In the genomic region with DNA sequence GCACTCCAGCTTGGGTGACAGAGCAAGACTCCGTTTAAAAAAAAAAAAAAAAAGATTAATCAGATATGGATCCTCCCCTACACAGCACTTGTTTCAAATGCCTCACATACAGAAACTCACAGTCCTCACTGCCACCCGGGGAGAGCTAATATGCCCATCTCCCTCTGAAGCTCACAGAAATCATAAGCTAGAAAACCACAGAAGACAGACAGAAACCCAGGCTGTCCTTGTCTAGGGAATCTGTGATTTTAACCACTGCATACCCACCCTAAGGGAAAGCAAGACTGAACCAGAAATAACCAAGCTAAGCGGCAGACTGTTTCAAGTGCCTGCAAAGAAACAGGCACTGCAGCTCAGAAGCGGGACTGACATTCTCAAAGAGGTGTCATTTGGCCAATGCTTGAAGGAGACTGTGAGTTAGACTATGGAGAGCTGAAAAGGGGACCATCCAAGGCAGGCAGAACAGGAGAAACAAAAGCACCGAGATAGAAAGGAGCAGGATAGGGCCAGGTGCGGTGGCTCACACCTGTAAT, we compare ENCODE assay signal across 26 cellular contexts. TPM values are rescaled to one million over a fixed set of nuclear protein-coding genes. Genes with fewer than 3 reads are reported as not detected.
DNase-seq lines count a peak whose midpoint lies in the region; ATAC-seq and TF ChIP-seq lines count a peak whose summit lies in the region.
"Had no signal": no experiment of that assay in that cellular context is flagged by ENCODE, and none has a peak within 500 bp of the region (broad histone marks: within the 10 kb centered on the region; RNA-seq: fewer than 3 reads in every experiment).

No MANE protein-coding gene starts in this region.

- H3K36me3 ChIP-seq in parathyroid adenoma (ENCODE audit: control insufficient read depth, insufficient read depth, low read length): no peaks in the 10 kb centered on the region
- H3K36me3 ChIP-seq: gastrocnemius medialis had no signal

- H3K4me2 ChIP-seq in parathyroid adenoma (ENCODE audit: low read length): peak overlapping the region; percentile 39
- H3K4me2 ChIP-seq: GM23338 had no signal

- no peak overlapping the region for H3K27ac Mint-ChIP-seq in activated naive CD4-positive, alpha-beta T cell treated with anti-CD3 and anti-CD28 coated beads for 36 hours
- H3K27ac Mint-ChIP-seq in activated naive CD8-positive, alpha-beta T cell treated with anti-CD3 and anti-CD28 coated beads for 36 hours: peak overlapping the region; percentile 51
- H3K27ac Mint-ChIP-seq: GM23338, IgD-negative memory B cell had no signal

- H3K27ac ChIP-seq in parathyroid adenoma: peak overlapping the region; percentile 86
- H3K27ac ChIP-seq: C4-2B, gastrocnemius medialis, HL-60, tibial artery had no signal

- H3K9ac ChIP-seq in parathyroid adenoma: no peak overlapping the region

- no peaks in the 10 kb centered on the region for H3K9me3 Mint-ChIP-seq in activated naive CD4-positive, alpha-beta T cell treated with anti-CD3 and anti-CD28 coated beads for 36 hours
- no peaks in the 10 kb centered on the region for H3K9me3 Mint-ChIP-seq in activated naive CD8-positive, alpha-beta T cell treated with anti-CD3 and anti-CD28 coated beads for 36 hours
- H3K9me3 Mint-ChIP-seq: IgD-negative memory B cell had no signal

- peaks cover 26% of the 10 kb centered on the region for H3K4me1 Mint-ChIP-seq in activated naive CD4-positive, alpha-beta T cell treated with anti-CD3 and anti-CD28 coated beads for 36 hours (ENCODE audit: low read depth)
- H3K4me1 Mint-ChIP-seq in activated naive CD8-positive, alpha-beta T cell treated with anti-CD3 and anti-CD28 coated beads for 36 hours: peaks cover 25% of the 10 kb centered on the region
- H3K4me1 Mint-ChIP-seq: GM23338 had no signal

- H2AFZ ChIP-seq in parathyroid adenoma: peak overlapping the region; percentile 38
- H2AFZ ChIP-seq: GM23338 had no signal

- H3K79me2 ChIP-seq in parathyroid adenoma: no peaks in the 10 kb centered on the region

- H3K27me3 Mint-ChIP-seq in activated naive CD4-positive, alpha-beta T cell treated with anti-CD3 and anti-CD28 coated beads for 36 hours (ENCODE audit: low read depth): no peaks in the 10 kb centered on the region
- H3K27me3 Mint-ChIP-seq in activated naive CD8-positive, alpha-beta T cell treated with anti-CD3 and anti-CD28 coated beads for 36 hours: no peaks in the 10 kb centered on the region
- H3K27me3 Mint-ChIP-seq: IgD-negative memory B cell had no signal

- no peak for TF ChIP-seq CTCF in NB4 (IDR thresholded peaks at IDR 0.05; ENCODE audit: low read depth, low read length)
- no peak for TF ChIP-seq CTCF in parathyroid adenoma (IDR thresholded peaks at IDR 0.05)

- intact Hi-C loops in activated naive CD4-positive, alpha-beta T cell treated with anti-CD3 and anti-CD28 coated beads for 36 hours (cut with micrococcal nuclease): no loop called here

- H3K4me3 ChIP-seq in NB4 (ENCODE audit: low read depth, low read length) (no peak overlapping the region), parathyroid adenoma (ENCODE audit: low read depth, low read length) (no peak overlapping the region)
- H3K4me3 ChIP-seq: gastrocnemius medialis, GM23338, lung, tibial artery had no signal

- DNase-seq in activated naive CD4-positive, alpha-beta T cell treated with Interleukin-2 at 50 U/mL for 16 hours: peak; percentile 19
- DNase-seq in activated naive CD4-positive, alpha-beta T cell treated with anti-CD3 and anti-CD28 coated beads for 36 hours: no peak
- DNase-seq in NB4 (ENCODE audit: low read depth): peak; percentile 16
- no peak for DNase-seq in activated naive CD8-positive, alpha-beta T cell treated with anti-CD3 and anti-CD28 coated beads for 36 hours
- DNase-seq: ACHN; activated gamma-delta T cell; DMS79; effector CD4-positive, alpha-beta T cell; gastrocnemius medialis; kidney; NCI-H69; SHP77; tibial artery had no signal

- peaks cover 17% of the 10 kb centered on the region for H3K36me3 Mint-ChIP-seq in activated naive CD4-positive, alpha-beta T cell treated with anti-CD3 and anti-CD28 coated beads for 36 hours (ENCODE audit: low read depth)
- peaks cover 28% of the 10 kb centered on the region for H3K36me3 Mint-ChIP-seq in activated naive CD8-positive, alpha-beta T cell treated with anti-CD3 and anti-CD28 coated beads for 36 hours

- CTCF ChIA-PET in activated naive CD4-positive, alpha-beta T cell treated with anti-CD3 and anti-CD28 coated beads for 36 hours (lab: Charles Lee): interaction anchor here (0.7 kb wide), 1 partner anchor 136 kb away, joined by 3 read pairs; no protein-coding TSS in a partner anchor

- H3K4me3 Mint-ChIP-seq in activated naive CD4-positive, alpha-beta T cell treated with anti-CD3 and anti-CD28 coated beads for 36 hours: no peak overlapping the region
- H3K4me3 Mint-ChIP-seq in activated naive CD8-positive, alpha-beta T cell treated with anti-CD3 and anti-CD28 coated beads for 36 hours: no peak overlapping the region
- H3K4me3 Mint-ChIP-seq: GM23338, IgD-negative memory B cell had no signal

- H3K9me3 ChIP-seq in parathyroid adenoma (ENCODE audit: control insufficient read depth, low read length): no peaks in the 10 kb centered on the region
- H3K9me3 ChIP-seq: gastrocnemius medialis, tibial artery had no signal

- peaks cover 23% of the 10 kb centered on the region for H3K4me1 ChIP-seq in parathyroid adenoma
- H3K4me1 ChIP-seq: gastrocnemius medialis, tibial artery had no signal

- no peaks in the 10 kb centered on the region for H3K27me3 ChIP-seq in parathyroid adenoma (ENCODE audit: control insufficient read depth, insufficient read depth, low read length)
- H3K27me3 ChIP-seq: gastrocnemius medialis, tibial artery had no signal

- no peak for TF ChIP-seq POLR2A in NB4 (IDR thresholded peaks at IDR 0.05; ENCODE audit: extremely low read depth, insufficient read length)

- ATAC-seq in HG03280 (IDR thresholded peaks at IDR 0.05; ENCODE audit: unreplicated experiment): no peak
- no peak for ATAC-seq in GM19395 (IDR thresholded peaks at IDR 0.05; ENCODE audit: unreplicated experiment)
- ATAC-seq in HG03097 (IDR thresholded peaks at IDR 0.05; ENCODE audit: low FRiP score, unreplicated experiment): no peak
- ATAC-seq: esophagus mucosa, gastrocnemius medialis, GM23338, sciatic nerve had no signal

RNA-seq across cellular contexts. Expression of gene SLC37A3, which starts 37.6 kb away (rescaled TPM):
- 10 to 100 TPM; 25.6 to 28.7 TPM for total RNA-seq in activated naive CD4-positive, alpha-beta T cell treated with anti-CD3 and anti-CD28 coated beads for 36 hours
- total RNA-seq in activated naive CD8-positive, alpha-beta T cell treated with anti-CD3 and anti-CD28 coated beads for 36 hours: 10 to 100 TPM; 26.2 to 27.2 TPM

RNA-seq across cellular contexts. Expression of gene RAB19, which starts 43.1 kb away (rescaled TPM):
- total RNA-seq in activated naive CD4-positive, alpha-beta T cell treated with anti-CD3 and anti-CD28 coated beads for 36 hours: 1 to 10 TPM; 4.6 to 5.2 TPM
- 1 to 10 TPM; 6.8 to 7.6 TPM for total RNA-seq in activated naive CD8-positive, alpha-beta T cell treated with anti-CD3 and anti-CD28 coated beads for 36 hours
- total RNA-seq: cerebellum, gastrocnemius medialis, OCI-LY7, sciatic nerve had no signal

Comparison
In these comparisons a context has a peak if more than half of its experiments do, and no peak if none do; other contexts are left out.
1. DNase-seq: peak in activated naive CD4-positive, alpha-beta T cell treated with Interleukin-2 at 50 U/mL for 16 hours (single experiment) and NB4 (single experiment); none in activated naive CD4-positive, alpha-beta T cell treated with anti-CD3 and anti-CD28 coated beads for 36 hours (single experiment) and activated naive CD8-positive, alpha-beta T cell treated with anti-CD3 and anti-CD28 coated beads for 36 hours (single experiment).